ENCODE assay signal across 1 cellular context in genomic region chr14:102056694-102057442, GRCh38.
TF ChIP-seq lines count a peak whose summit lies in the region.

No MANE protein-coding gene starts in this region.

TF ChIP-seq in HepG2, 621 proteins besides CTCF, POLR2A, EP300 and RAD21 (continued from another document):
- TF ChIP-seq, protein P1, sequence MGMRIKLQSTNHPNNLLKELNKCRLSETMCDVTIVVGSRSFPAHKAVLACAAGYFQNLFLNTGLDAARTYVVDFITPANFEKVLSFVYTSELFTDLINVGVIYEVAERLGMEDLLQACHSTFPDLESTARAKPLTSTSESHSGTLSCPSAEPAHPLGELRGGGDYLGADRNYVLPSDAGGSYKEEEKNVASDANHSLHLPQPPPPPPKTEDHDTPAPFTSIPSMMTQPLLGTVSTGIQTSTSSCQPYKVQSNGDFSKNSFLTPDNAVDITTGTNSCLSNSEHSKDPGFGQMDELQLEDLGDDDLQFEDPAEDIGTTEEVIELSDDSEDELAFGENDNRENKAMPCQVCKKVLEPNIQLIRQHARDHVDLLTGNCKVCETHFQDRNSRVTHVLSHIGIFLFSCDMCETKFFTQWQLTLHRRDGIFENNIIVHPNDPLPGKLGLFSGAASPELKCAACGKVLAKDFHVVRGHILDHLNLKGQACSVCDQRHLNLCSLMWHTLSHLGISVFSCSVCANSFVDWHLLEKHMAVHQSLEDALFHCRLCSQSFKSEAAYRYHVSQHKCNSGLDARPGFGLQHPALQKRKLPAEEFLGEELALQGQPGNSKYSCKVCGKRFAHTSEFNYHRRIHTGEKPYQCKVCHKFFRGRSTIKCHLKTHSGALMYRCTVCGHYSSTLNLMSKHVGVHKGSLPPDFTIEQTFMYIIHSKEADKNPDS (CRISPR knock-in tag; IDR thresholded peaks at IDR 0.05) = no peak
- TF ChIP-seq, protein P2, sequence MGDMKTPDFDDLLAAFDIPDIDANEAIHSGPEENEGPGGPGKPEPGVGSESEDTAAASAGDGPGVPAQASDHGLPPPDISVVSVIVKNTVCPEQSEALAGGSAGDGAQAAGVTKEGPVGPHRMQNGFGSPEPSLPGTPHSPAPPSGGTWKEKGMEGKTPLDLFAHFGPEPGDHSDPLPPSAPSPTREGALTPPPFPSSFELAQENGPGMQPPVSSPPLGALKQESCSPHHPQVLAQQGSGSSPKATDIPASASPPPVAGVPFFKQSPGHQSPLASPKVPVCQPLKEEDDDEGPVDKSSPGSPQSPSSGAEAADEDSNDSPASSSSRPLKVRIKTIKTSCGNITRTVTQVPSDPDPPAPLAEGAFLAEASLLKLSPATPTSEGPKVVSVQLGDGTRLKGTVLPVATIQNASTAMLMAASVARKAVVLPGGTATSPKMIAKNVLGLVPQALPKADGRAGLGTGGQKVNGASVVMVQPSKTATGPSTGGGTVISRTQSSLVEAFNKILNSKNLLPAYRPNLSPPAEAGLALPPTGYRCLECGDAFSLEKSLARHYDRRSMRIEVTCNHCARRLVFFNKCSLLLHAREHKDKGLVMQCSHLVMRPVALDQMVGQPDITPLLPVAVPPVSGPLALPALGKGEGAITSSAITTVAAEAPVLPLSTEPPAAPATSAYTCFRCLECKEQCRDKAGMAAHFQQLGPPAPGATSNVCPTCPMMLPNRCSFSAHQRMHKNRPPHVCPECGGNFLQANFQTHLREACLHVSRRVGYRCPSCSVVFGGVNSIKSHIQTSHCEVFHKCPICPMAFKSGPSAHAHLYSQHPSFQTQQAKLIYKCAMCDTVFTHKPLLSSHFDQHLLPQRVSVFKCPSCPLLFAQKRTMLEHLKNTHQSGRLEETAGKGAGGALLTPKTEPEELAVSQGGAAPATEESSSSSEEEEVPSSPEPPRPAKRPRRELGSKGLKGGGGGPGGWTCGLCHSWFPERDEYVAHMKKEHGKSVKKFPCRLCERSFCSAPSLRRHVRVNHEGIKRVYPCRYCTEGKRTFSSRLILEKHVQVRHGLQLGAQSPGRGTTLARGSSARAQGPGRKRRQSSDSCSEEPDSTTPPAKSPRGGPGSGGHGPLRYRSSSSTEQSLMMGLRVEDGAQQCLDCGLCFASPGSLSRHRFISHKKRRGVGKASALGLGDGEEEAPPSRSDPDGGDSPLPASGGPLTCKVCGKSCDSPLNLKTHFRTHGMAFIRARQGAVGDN (CRISPR knock-in tag; IDR thresholded peaks at IDR 0.05) = peak; percentile 37
- TF ChIP-seq ZNF710 (CRISPR knock-in tag; IDR thresholded peaks at IDR 0.05; ENCODE audit: borderline replicate concordance) (no peak), CC2D1A (CRISPR knock-in tag; IDR thresholded peaks at IDR 0.05) (no peak), ZBTB34 (CRISPR knock-in tag; IDR thresholded peaks at IDR 0.05) (no peak), ZKSCAN5 (CRISPR knock-in tag; IDR thresholded peaks at IDR 0.05) (no peak), SKIL (CRISPR knock-in tag; IDR thresholded peaks at IDR 0.05; ENCODE audit: borderline replicate concordance) (peak; percentile 16; the same call in 1 of the 2 replicates), KAT7 (CRISPR knock-in tag; IDR thresholded peaks at IDR 0.05; ENCODE audit: borderline replicate concordance) (no peak)
- TF ChIP-seq, protein P3, sequence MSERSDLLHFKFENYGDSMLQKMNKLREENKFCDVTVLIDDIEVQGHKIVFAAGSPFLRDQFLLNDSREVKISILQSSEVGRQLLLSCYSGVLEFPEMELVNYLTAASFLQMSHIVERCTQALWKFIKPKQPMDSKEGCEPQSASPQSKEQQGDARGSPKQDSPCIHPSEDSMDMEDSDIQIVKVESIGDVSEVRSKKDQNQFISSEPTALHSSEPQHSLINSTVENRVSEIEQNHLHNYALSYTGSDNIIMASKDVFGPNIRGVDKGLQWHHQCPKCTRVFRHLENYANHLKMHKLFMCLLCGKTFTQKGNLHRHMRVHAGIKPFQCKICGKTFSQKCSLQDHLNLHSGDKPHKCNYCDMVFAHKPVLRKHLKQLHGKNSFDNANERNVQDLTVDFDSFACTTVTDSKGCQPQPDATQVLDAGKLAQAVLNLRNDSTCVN (CRISPR knock-in tag; IDR thresholded peaks at IDR 0.05; ENCODE audit: borderline replicate concordance) = no peak
TF ChIP-seq in HepG2: peak in this region for 10.
